In the genomic region with DNA sequence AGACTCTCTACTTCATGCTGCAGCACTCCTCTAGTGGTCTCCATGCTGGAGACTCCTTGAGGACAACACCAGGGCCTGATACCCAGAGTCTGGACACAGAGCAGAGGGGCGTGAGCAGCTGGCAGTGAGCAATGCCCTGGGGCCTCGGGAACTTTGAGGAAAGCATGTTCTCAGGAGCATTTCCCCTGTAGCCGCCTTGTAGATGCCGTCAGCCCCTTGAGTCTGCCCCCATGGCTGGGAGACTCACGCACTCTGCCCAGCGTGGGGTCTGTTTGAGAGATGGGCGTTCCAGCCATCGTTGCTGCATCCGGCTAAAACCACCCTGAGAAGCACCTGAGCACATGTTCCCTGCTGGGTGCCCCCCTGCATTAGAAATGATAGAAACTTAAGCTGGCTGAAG, we compare ENCODE assay signal across 20 cellular contexts. TPM values are rescaled to one million over a fixed set of nuclear protein-coding genes. Genes with fewer than 3 reads are reported as not detected.
DNase-seq lines count a peak whose midpoint lies in the region; ATAC-seq and TF ChIP-seq lines count a peak whose summit lies in the region.
"Had no signal": no experiment of that assay in that cellular context is flagged by ENCODE, and none has a peak within 500 bp of the region (broad histone marks: within the 10 kb centered on the region; RNA-seq: fewer than 3 reads in every experiment).

No MANE protein-coding gene starts in this region.

- no peaks in the 10 kb centered on the region for H3K9me2 ChIP-seq in neural cell (ENCODE audit: insufficient read depth, low read length)

- H3K9ac ChIP-seq in neural cell (ENCODE audit: low read length) = no peak overlapping the region
- H3K9ac ChIP-seq: BLaER1 had no signal

- peak; percentile 15 for DNase-seq in left ventricle myocardium superior
- DNase-seq in right atrium auricular region (ENCODE audit: low spot score) = no peak
- DNase-seq in chondrocyte (ENCODE audit: low spot score) = peak; percentile 57
- peak; percentile 59 for DNase-seq in upper lobe of right lung
- no peak for DNase-seq in DMS153 treated with DMSO at 0.1 percent for 48 hours (lab: John Stamatoyannopoulos, UW; ENCODE audit: unreplicated experiment)
- no peak for DNase-seq in NCI-H2107 treated with DMSO at 0.1 percent for 48 hours (lab: John Stamatoyannopoulos, UW; ENCODE audit: unreplicated experiment)
- DNase-seq: CD8-positive, alpha-beta T cell; DMS53; GDM1; Kasumi-1; NCI-H1048; NCI-H1417 treated with DMSO at 0.1 percent for 48 hours; NCI-H187; NCI-H2227 treated with DMSO at 0.1 percent for 48 hours; NCI-H524 treated with DMSO at 0.1 percent for 48 hours; SHP77 had no signal

- peaks cover 2% of the 10 kb centered on the region for H3K36me3 Mint-ChIP-seq in chondrocyte (ENCODE audit: low read depth)
- H3K36me3 Mint-ChIP-seq: CD8-positive, alpha-beta T cell had no signal

- no peak overlapping the region for H3K27ac Mint-ChIP-seq in chondrocyte (ENCODE audit: unreplicated experiment)
- H3K27ac Mint-ChIP-seq: CD8-positive, alpha-beta T cell; GM23338 had no signal

- H3K4me3 Mint-ChIP-seq in chondrocyte (ENCODE audit: unreplicated experiment) = no peak overlapping the region
- H3K4me3 Mint-ChIP-seq: CD8-positive, alpha-beta T cell; GM23338 had no signal

- no peak for TF ChIP-seq RAD21 in neural cell (conservative IDR thresholded peaks at IDR 0.05)

- no peaks in the 10 kb centered on the region for H3K27me3 Mint-ChIP-seq in chondrocyte (ENCODE audit: low read depth)

- H3K4me3 ChIP-seq in right atrium auricular region = no peak overlapping the region
- H3K4me3 ChIP-seq in neural cell (ENCODE audit: low read length) = no peak overlapping the region
- no peak overlapping the region for H3K4me3 ChIP-seq in upper lobe of right lung
- H3K4me3 ChIP-seq: BLaER1, GM23338, HAP-1 had no signal

- no peak overlapping the region for H3K4me2 ChIP-seq in neural cell (ENCODE audit: low read length)
- H3K4me2 ChIP-seq: BLaER1, GM23338 had no signal

- ATAC-seq in left ventricle myocardium superior (no peak), upper lobe of right lung (no peak)
- ATAC-seq: CD8-positive, alpha-beta T cell; GM23338 had no signal

- no peak overlapping the region for H2AFZ ChIP-seq in neural cell (ENCODE audit: low read depth, low read length)
- H2AFZ ChIP-seq: GM23338 had no signal

- no peaks in the 10 kb centered on the region for H3K79me2 ChIP-seq in neural cell (replicated peaks; ENCODE audit: insufficient read depth, low read length)

- no peak for TF ChIP-seq EP300 in neural cell (conservative IDR thresholded peaks at IDR 0.05; ENCODE audit: poor library complexity, severe bottlenecking)

- no peaks in the 10 kb centered on the region for H3K36me3 ChIP-seq in right atrium auricular region
- no peaks in the 10 kb centered on the region for H3K36me3 ChIP-seq in neural cell (ENCODE audit: insufficient read depth, low read length)
- no peaks in the 10 kb centered on the region for H3K36me3 ChIP-seq in upper lobe of right lung
- H3K36me3 ChIP-seq: BLaER1, HAP-1 had no signal

- peaks cover 31% of the 10 kb centered on the region for H3K4me1 Mint-ChIP-seq in chondrocyte (ENCODE audit: low read depth)

- H3K9me3 Mint-ChIP-seq in chondrocyte (ENCODE audit: low read depth) = no peaks in the 10 kb centered on the region
- H3K9me3 Mint-ChIP-seq: CD8-positive, alpha-beta T cell; GM23338 had no signal

- TF ChIP-seq CTCF in right atrium auricular region (IDR thresholded peaks at IDR 0.05) (no peak), chondrocyte (IDR thresholded peaks at IDR 0.05) (no peak), neural cell (IDR thresholded peaks at IDR 0.05; ENCODE audit: poor library complexity, severe bottlenecking) (no peak), upper lobe of right lung (IDR thresholded peaks at IDR 0.05) (no peak)

- H3K9me3 ChIP-seq in right atrium auricular region (no peaks in the 10 kb centered on the region), neural cell (ENCODE audit: low read length) (no peaks in the 10 kb centered on the region), upper lobe of right lung (no peaks in the 10 kb centered on the region)
- H3K9me3 ChIP-seq: BLaER1, HAP-1 had no signal

- H3K27me3 ChIP-seq in right atrium auricular region (no peaks in the 10 kb centered on the region), neural cell (ENCODE audit: insufficient read depth, low read depth, low read length) (no peaks in the 10 kb centered on the region), upper lobe of right lung (no peaks in the 10 kb centered on the region)
- H3K27me3 ChIP-seq: BLaER1 had no signal

- intact Hi-C loops in left ventricle myocardium superior (cut with micrococcal nuclease) = no loop called here
- intact Hi-C loops in upper lobe of right lung (cut with DNase I) = no loop called here

- H3K4me1 ChIP-seq in right atrium auricular region = peaks cover 0 to 7% of the 10 kb centered on the region in 2 donors
- peaks cover 14% of the 10 kb centered on the region for H3K4me1 ChIP-seq in upper lobe of right lung
- H3K4me1 ChIP-seq: HAP-1 had no signal

- no peaks in the 10 kb centered on the region for H4K20me1 ChIP-seq in neural cell (ENCODE audit: insufficient read depth)

- no peaks in the 10 kb centered on the region for H3F3A ChIP-seq in neural cell (ENCODE audit: insufficient read depth, low read length, poor library complexity, severe bottlenecking)

- H3K27ac ChIP-seq in right atrium auricular region = no peak overlapping the region
- peak overlapping the region; percentile 68 for H3K27ac ChIP-seq in neural cell (ENCODE audit: low read length)
- H3K27ac ChIP-seq in upper lobe of right lung = no peak overlapping the region
- H3K27ac ChIP-seq: BLaER1 had no signal

TF ChIP-seq in neural cell, 6 proteins besides CTCF, POLR2A, EP300 and RAD21:
- no peak for TF ChIP-seq POLR2AphosphoS5 (IDR thresholded peaks at IDR 0.05)
- TF ChIP-seq TAF1 (IDR thresholded peaks at IDR 0.05; ENCODE audit: low read depth) = no peak
- TF ChIP-seq, protein P1, sequence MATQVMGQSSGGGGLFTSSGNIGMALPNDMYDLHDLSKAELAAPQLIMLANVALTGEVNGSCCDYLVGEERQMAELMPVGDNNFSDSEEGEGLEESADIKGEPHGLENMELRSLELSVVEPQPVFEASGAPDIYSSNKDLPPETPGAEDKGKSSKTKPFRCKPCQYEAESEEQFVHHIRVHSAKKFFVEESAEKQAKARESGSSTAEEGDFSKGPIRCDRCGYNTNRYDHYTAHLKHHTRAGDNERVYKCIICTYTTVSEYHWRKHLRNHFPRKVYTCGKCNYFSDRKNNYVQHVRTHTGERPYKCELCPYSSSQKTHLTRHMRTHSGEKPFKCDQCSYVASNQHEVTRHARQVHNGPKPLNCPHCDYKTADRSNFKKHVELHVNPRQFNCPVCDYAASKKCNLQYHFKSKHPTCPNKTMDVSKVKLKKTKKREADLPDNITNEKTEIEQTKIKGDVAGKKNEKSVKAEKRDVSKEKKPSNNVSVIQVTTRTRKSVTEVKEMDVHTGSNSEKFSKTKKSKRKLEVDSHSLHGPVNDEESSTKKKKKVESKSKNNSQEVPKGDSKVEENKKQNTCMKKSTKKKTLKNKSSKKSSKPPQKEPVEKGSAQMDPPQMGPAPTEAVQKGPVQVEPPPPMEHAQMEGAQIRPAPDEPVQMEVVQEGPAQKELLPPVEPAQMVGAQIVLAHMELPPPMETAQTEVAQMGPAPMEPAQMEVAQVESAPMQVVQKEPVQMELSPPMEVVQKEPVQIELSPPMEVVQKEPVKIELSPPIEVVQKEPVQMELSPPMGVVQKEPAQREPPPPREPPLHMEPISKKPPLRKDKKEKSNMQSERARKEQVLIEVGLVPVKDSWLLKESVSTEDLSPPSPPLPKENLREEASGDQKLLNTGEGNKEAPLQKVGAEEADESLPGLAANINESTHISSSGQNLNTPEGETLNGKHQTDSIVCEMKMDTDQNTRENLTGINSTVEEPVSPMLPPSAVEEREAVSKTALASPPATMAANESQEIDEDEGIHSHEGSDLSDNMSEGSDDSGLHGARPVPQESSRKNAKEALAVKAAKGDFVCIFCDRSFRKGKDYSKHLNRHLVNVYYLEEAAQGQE (IDR thresholded peaks at IDR 0.05; ENCODE audit: borderline replicate concordance) = no peak
- no peak for TF ChIP-seq SMC3 (conservative IDR thresholded peaks at IDR 0.05; ENCODE audit: poor library complexity)
- TF ChIP-seq EZH2 (IDR thresholded peaks at IDR 0.05; ENCODE audit: borderline replicate concordance, insufficient read depth, low read length, poor library complexity, severe bottlenecking) = no peak
- no peak for TF ChIP-seq MXI1 (conservative IDR thresholded peaks at IDR 0.05; ENCODE audit: poor library complexity, severe bottlenecking)

RNA-seq across cellular contexts. Expression of a gene that starts 56.8 kb away (rescaled TPM):
- total RNA-seq in left ventricle myocardium superior = 23.8 TPM
- total RNA-seq in right atrium auricular region = 10 to 100 TPM; 22.9 to 23.3 TPM
- total RNA-seq in chondrocyte = 69.8 to 99.1 TPM (median 98.2 TPM) in 3 replicates
- polyA plus RNA-seq in neural cell = 65.6 and 86.8 TPM in 2 replicates
- polyA minus RNA-seq in neural cell = 156 and 159 TPM in 2 replicates
- total RNA-seq in upper lobe of right lung = 53.5 TPM

Comparison
In these comparisons a context has a peak if more than half of its experiments do, and no peak if none do; other contexts are left out.
1. DNase-seq: peak in left ventricle myocardium superior (single experiment), chondrocyte (single experiment) and upper lobe of right lung (single experiment); none in right atrium auricular region (single experiment), DMS153 treated with DMSO at 0.1 percent for 48 hours (single experiment) and NCI-H2107 treated with DMSO at 0.1 percent for 48 hours (single experiment).